In the genomic region with DNA sequence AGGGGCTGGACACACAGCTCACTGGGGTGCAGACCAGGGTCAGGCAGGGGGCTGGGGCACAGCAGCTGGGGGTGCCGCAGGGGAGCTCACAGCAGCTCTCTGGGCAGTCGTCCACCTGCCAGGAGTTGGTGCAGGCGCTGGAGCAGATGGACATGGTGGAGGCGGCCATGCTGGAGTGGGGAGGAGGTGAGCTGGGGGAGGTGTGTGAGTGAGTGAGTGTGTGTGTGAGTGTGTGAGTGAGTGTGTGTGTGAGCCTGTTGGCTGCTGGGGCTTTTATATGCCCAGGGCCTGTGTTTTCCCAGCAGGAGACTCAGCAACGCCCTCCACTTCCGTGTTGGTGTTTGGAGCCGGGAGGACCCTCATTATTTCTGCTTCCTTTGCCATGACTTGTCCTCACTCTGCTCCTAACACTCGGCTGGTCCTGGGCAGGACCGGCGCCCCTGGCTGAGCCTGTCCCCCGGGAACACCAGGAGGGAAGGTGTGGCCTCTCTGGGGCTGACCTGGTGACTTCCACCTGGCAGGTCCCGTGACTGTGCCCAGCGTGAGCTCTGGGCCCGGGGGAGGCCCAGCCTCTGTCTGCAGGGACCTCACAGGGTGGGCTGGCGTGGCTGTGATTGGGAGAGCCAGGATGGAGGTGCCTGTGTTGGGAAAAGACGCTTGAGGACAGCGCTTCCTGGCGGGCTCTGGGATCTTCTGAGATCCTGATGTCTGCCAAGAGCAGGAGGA, we compare ENCODE assay signal across 13 cellular contexts. TPM values are rescaled to one million over a fixed set of nuclear protein-coding genes. Genes with fewer than 3 reads are reported as not detected.
A peak's percentile ranks its signal among the peaks of the same experiment; 100 is the strongest.
DNase-seq lines count a peak whose midpoint lies in the region; ATAC-seq and TF ChIP-seq lines count a peak whose summit lies in the region.
"Had no signal": no experiment of that assay in that cellular context is flagged by ENCODE, and none has a peak within 500 bp of the region (broad histone marks: within the 10 kb centered on the region; RNA-seq: fewer than 3 reads in every experiment).

A gene with protein sequence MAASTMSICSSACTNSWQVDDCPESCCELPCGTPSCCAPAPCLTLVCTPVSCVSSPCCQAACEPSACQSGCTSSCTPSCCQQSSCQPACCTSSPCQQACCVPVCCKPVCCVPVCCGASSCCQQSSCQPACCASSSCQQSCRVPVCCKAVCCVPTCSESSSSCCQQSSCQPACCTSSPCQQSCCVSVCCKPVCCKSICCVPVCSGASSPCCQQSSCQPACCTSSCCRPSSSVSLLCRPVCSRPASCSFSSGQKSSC (minus strand): TSS at position 216 of the 726 bp plus-strand sequence. CDS start 47 bp downstream, at position 169.

- intact Hi-C loops in natural killer cell (cut with micrococcal nuclease): no loop called here

- DNase-seq in natural killer cell (peak; percentile 11), mesenteric fat pad (ENCODE audit: low spot score) (peak; percentile 83), NOMO-1 treated with dmso at 0.1 percent for 144 hours (lab: John Stamatoyannopoulos, UW; ENCODE audit: unreplicated experiment) (no peak)
- no peak for DNase-seq in natural killer cell treated with Interleukin-12 subunit alpha and Interleukin-12 subunit beta and Interleukin-15 and Interleukin-18, amount 100 ng/mL, for 72 hours (ENCODE audit: low spot score)
- peak; percentile 33 for DNase-seq in activated CD8-positive, alpha-beta memory T cell treated with anti-CD3 and anti-CD28 coated beads, Interleukin-2, amount 50 U/mL, for 48 hours
- no peak for DNase-seq in NK-92 treated with Interleukin-12 subunit alpha and Interleukin-12 subunit beta, amount 100 ng/mL, for 24 hours (lab: John Stamatoyannopoulos, UW)
- DNase-seq: activated CD4-positive, CD25-positive, alpha-beta regulatory T cell; activated T-cell treated with anti-CD3 and anti-CD28 coated beads, Interleukin-2, amount 50 U/mL, for 4 hours; OCI-M1; right lobe of liver; stimulated activated naive CD8-positive, alpha-beta T cell treated with anti-CD3 and anti-CD28 coated beads, Interleukin-15, Interleukin-2, amounts not matched to agents 100 U/mL and 50 U/mL, for 24 hours had no signal

- no peak for ATAC-seq in natural killer cell
- no peak for ATAC-seq in natural killer cell treated with Interleukin-12 subunit alpha and Interleukin-12 subunit beta and Interleukin-15 and Interleukin-18, amount 100 ng/mL, for 72 hours
- ATAC-seq in GM19463 (IDR thresholded peaks at IDR 0.05; ENCODE audit: unreplicated experiment): no peak
- ATAC-seq: activated T-cell treated with anti-CD3 and anti-CD28 coated beads, Interleukin-2, amount 50 U/mL, for 4 hours; stimulated activated naive CD8-positive, alpha-beta T cell treated with anti-CD3 and anti-CD28 coated beads, Interleukin-15, Interleukin-2, amounts not matched to agents 100 U/mL and 50 U/mL, for 24 hours had no signal

- TF ChIP-seq CTCF in natural killer cell (IDR thresholded peaks at IDR 0.05): no peak

- peak within 1 kb of the TSS in 1 of 2 donors; percentile 69 for H3K27ac Mint-ChIP-seq in natural killer cell
- no peak within 1 kb of the TSS for H3K27ac Mint-ChIP-seq in natural killer cell treated with Interleukin-12 subunit alpha and Interleukin-12 subunit beta and Interleukin-15 and Interleukin-18, amount 100 ng/mL, for 72 hours

- peaks cover 22 to 32% of the 10 kb centered on the region in 2 donors for H3K4me1 Mint-ChIP-seq in natural killer cell
- peaks cover 10 to 24% of the 10 kb centered on the region in 2 donors for H3K4me1 Mint-ChIP-seq in natural killer cell treated with Interleukin-12 subunit alpha and Interleukin-12 subunit beta and Interleukin-15 and Interleukin-18, amount 100 ng/mL, for 72 hours (ENCODE audit: low read depth in 2 of 2)

- peaks cover 7 to 11% of the 10 kb centered on the region in 2 donors for H3K27me3 Mint-ChIP-seq in natural killer cell (ENCODE audit: low read depth in 2 of 2)
- H3K27me3 Mint-ChIP-seq in natural killer cell treated with Interleukin-12 subunit alpha and Interleukin-12 subunit beta and Interleukin-15 and Interleukin-18, amount 100 ng/mL, for 72 hours: peaks cover 3 to 11% of the 10 kb centered on the region in 2 donors

- H3K9me3 Mint-ChIP-seq in natural killer cell: peaks cover 6 to 11% of the 10 kb centered on the region in 2 donors
- H3K9me3 Mint-ChIP-seq in natural killer cell treated with Interleukin-12 subunit alpha and Interleukin-12 subunit beta and Interleukin-15 and Interleukin-18, amount 100 ng/mL, for 72 hours: peaks cover 8% of the 10 kb centered on the region

- H3K36me3 Mint-ChIP-seq in natural killer cell: peaks cover 15% of the 10 kb centered on the region
- peaks cover 15% of the 10 kb centered on the region for H3K36me3 Mint-ChIP-seq in natural killer cell treated with Interleukin-12 subunit alpha and Interleukin-12 subunit beta and Interleukin-15 and Interleukin-18, amount 100 ng/mL, for 72 hours

- H3K4me3 Mint-ChIP-seq in natural killer cell: no peak within 1 kb of the TSS
- H3K4me3 Mint-ChIP-seq in natural killer cell treated with Interleukin-12 subunit alpha and Interleukin-12 subunit beta and Interleukin-15 and Interleukin-18, amount 100 ng/mL, for 72 hours: no peak within 1 kb of the TSS
- H3K4me3 Mint-ChIP-seq: activated T-cell treated with anti-CD3 and anti-CD28 coated beads, Interleukin-2, amount 50 U/mL, for 4 hours had no signal

RNA-seq across cellular contexts. Expression of the gene that starts here (rescaled TPM):
- total RNA-seq in natural killer cell: not detected
- not detected for total RNA-seq in natural killer cell treated with Interleukin-12 subunit alpha and Interleukin-12 subunit beta and Interleukin-15 and Interleukin-18, amount 100 ng/mL, for 72 hours
- total RNA-seq in mesenteric fat pad: not detected
- total RNA-seq: activated T-cell treated with anti-CD3 and anti-CD28 coated beads, Interleukin-2, amount 50 U/mL, for 4 hours; H4; right lobe of liver had no signal

Comparison
In these comparisons a context has a peak if more than half of its experiments do, and no peak if none do; other contexts are left out.
1. Peak in DNase-seq in natural killer cell; RNA of the gene not detected or under 1 TPM.
2. Peak in DNase-seq in mesenteric fat pad; RNA of the gene not detected or under 1 TPM.